Comparison of ENCODE assay signal across 16 cellular contexts in the genomic region with DNA sequence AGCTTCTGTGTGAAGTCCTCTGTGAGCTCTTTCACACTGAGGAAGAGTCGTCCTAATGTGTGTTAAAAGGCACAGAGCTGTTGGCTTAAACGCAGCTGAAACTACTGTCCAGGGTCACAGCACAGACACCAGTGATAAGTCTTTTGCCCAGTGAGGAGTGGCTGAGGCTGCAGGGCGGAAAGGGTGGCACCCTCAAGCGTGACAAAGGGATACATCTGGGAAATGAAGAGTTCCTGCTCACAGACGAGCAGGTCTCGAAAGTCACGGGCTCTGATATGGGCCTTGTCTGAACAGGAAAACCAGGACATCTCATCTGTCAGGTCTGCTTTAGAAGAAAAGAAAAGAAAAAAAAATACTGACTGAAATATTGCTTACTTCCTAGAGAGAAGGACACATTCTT.
"Had no signal": no experiment of that assay in that cellular context is flagged by ENCODE, and none has a peak within 500 bp of the region (broad histone marks: within the 10 kb centered on the region; RNA-seq: fewer than 3 reads in every experiment).

No MANE protein-coding gene starts in this region.

- H3K4me3 ChIP-seq: esophagus muscularis mucosa, heart right ventricle, tibial artery, uterus had no signal

- DNase-seq: activated CD4-positive, alpha-beta T cell treated with anti-CD3 and anti-CD28 coated beads, Interleukin-2, amount 50 U/mL, for 1 hour; activated CD4-positive, CD25-positive, alpha-beta regulatory T cell treated with anti-CD3 and anti-CD28 coated beads, Interleukin-2, amount 50 U/mL, for 72 hours; activated gamma-delta T cell; amniotic stem cell; effector CD8-positive, alpha-beta T cell; heart right ventricle; natural killer cell; occipital lobe; retina; stimulated activated CD4-positive, alpha-beta T cell treated with anti-CD3 and anti-CD28 coated beads, Interleukin-2, amount 100 ng/mL, for 24 hours; stimulated activated naive CD4-positive, alpha-beta T cell treated with Interleukin-2 at 50 U/mL for 16 hours; substantia nigra; tibial artery; uterus had no signal

- H3K27me3 ChIP-seq: esophagus muscularis mucosa, tibial artery, uterus had no signal

- H3K36me3 ChIP-seq: esophagus muscularis mucosa, heart right ventricle, tibial artery, uterus had no signal

- H3K4me1 ChIP-seq: esophagus muscularis mucosa, heart right ventricle, tibial artery, uterus had no signal

- H3K9me3 ChIP-seq: esophagus muscularis mucosa, heart right ventricle, tibial artery, uterus had no signal

- H3K27ac ChIP-seq: esophagus muscularis mucosa, heart right ventricle, tibial artery, uterus, VCaP had no signal
